Comparison of ENCODE assay signal across 2 cellular contexts in the genomic region with DNA sequence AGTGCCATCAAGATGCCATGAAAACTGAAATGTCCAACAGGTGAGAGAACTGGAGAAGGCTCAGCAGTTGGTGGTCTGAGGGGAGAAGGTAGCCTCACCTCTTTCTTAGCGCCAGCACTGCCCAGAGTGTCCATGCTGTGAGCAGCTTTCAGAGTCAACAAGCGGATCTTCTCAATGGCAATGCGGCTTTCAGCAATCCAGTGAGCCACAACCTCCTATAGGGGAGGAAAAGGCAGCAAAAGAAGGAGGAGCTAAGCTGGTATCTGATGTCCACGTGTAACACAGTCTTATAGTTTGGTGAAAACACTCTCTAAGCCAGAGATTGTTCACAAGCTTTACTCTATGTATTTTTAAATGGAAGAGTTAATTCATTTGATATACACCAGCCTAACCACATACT.
A peak's percentile ranks its signal among the peaks of the same experiment; 100 is the strongest.
TF ChIP-seq lines count a peak whose summit lies in the region.

No MANE protein-coding gene starts in this region.

TF ChIP-seq in GM23338, 12 proteins besides CTCF, POLR2A, EP300 and RAD21 (continued from another document):
- no peak for TF ChIP-seq REST (IDR thresholded peaks at IDR 0.05; ENCODE audit: unreplicated experiment)
- no peak for TF ChIP-seq ETS1 (IDR thresholded peaks at IDR 0.05)
TF ChIP-seq in GM23338: peak in this region for 0.

TF ChIP-seq in K562, 482 proteins besides CTCF, POLR2A, EP300 and RAD21 (continued from another document):
- TF ChIP-seq E2F8 (IDR thresholded peaks at IDR 0.05; ENCODE audit: low read depth, partially characterized antibody), result no peak
- no peak for TF ChIP-seq MCM3 (IDR thresholded peaks at IDR 0.05)
- TF ChIP-seq L3MBTL2 (IDR thresholded peaks at IDR 0.05), result peak; percentile 23; the same call in 1 of the 2 replicates
- no peak for TF ChIP-seq ASH1L (IDR thresholded peaks at IDR 0.05; ENCODE audit: borderline replicate concordance, low read depth, partially characterized antibody)
